1 cellular context compared by ENCODE assay signal in genomic region chr13:114281351-114282142, GRCh38.
TF ChIP-seq lines count a peak whose summit lies in the region.

TSS of gene UPF3A (plus strand) at chr13:114281601. CDS start at chr13:114281640, 39 bp downstream.

TF ChIP-seq in GM12878, 131 proteins besides CTCF, POLR2A, EP300 and RAD21 (continued from another document and continues in another):
- TF ChIP-seq STAT1 (conservative IDR thresholded peaks at IDR 0.05) = no peak; the same call in 1 of the 2 replicates
- no peak for TF ChIP-seq KDM1A (IDR thresholded peaks at IDR 0.05; ENCODE audit: borderline replicate concordance)
- no peak for TF ChIP-seq NRF1 (conservative IDR thresholded peaks at IDR 0.05; ENCODE audit: low read depth, low read length)
- peak; percentile 81 for TF ChIP-seq RUNX3 (IDR thresholded peaks at IDR 0.05; ENCODE audit: low read length)
- peak; percentile 95 for TF ChIP-seq GATAD2B (conservative IDR thresholded peaks at IDR 0.05; ENCODE audit: low read depth)
- no peak for TF ChIP-seq HCFC1 (IDR thresholded peaks at IDR 0.05; ENCODE audit: low read length)
- TF ChIP-seq CHD1 (IDR thresholded peaks at IDR 0.05; ENCODE audit: low read depth, low read length) = no peak
- TF ChIP-seq POLR2AphosphoS2 (IDR thresholded peaks at IDR 0.05; ENCODE audit: low read depth, low read length) = peak; percentile 69; the same call in 1 of the 2 replicates
- TF ChIP-seq NR2F1 (conservative IDR thresholded peaks at IDR 0.05) = peak; percentile 100
- TF ChIP-seq DPF2 (IDR thresholded peaks at IDR 0.05) = peak; percentile 87
- no peak for TF ChIP-seq NFYA (IDR thresholded peaks at IDR 0.05; ENCODE audit: borderline replicate concordance, low read depth, low read length)
- TF ChIP-seq, protein P1, sequence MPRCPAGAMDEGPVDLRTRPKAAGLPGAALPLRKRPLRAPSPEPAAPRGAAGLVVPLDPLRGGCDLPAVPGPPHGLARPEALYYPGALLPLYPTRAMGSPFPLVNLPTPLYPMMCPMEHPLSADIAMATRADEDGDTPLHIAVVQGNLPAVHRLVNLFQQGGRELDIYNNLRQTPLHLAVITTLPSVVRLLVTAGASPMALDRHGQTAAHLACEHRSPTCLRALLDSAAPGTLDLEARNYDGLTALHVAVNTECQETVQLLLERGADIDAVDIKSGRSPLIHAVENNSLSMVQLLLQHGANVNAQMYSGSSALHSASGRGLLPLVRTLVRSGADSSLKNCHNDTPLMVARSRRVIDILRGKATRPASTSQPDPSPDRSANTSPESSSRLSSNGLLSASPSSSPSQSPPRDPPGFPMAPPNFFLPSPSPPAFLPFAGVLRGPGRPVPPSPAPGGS (IDR thresholded peaks at IDR 0.05; ENCODE audit: borderline replicate concordance, insufficient read depth, low read depth, low read length, poor library complexity, severe bottlenecking) = peak; percentile 21
- no peak for TF ChIP-seq SMARCA5 (IDR thresholded peaks at IDR 0.05)
- TF ChIP-seq RAD51 (IDR thresholded peaks at IDR 0.05) = no peak
- TF ChIP-seq ZNF622 (IDR thresholded peaks at IDR 0.05) = no peak
- TF ChIP-seq CBFB (IDR thresholded peaks at IDR 0.05; ENCODE audit: low read depth) = no peak; the same call in none of the 2 replicates
- TF ChIP-seq BACH1 (IDR thresholded peaks at IDR 0.05; ENCODE audit: borderline replicate concordance) = peak; percentile 72
- TF ChIP-seq, protein P2, sequence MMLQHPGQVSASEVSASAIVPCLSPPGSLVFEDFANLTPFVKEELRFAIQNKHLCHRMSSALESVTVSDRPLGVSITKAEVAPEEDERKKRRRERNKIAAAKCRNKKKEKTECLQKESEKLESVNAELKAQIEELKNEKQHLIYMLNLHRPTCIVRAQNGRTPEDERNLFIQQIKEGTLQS (IDR thresholded peaks at IDR 0.05; ENCODE audit: borderline replicate concordance, extremely low read depth, low read depth, low read length) = no peak
- no peak for TF ChIP-seq ZZZ3 (IDR thresholded peaks at IDR 0.05; ENCODE audit: control insufficient read depth, insufficient read length, low read depth)
- TF ChIP-seq YY1 (IDR thresholded peaks at IDR 0.05; ENCODE audit: low read depth, low read length) = peak; percentile 81; the same call in 1 of the 2 replicates
- TF ChIP-seq ZSCAN29 (IDR thresholded peaks at IDR 0.05) = no peak; the same call in 1 of the 2 replicates
- no peak for TF ChIP-seq HDAC6 (IDR thresholded peaks at IDR 0.05; ENCODE audit: unreplicated experiment)
- TF ChIP-seq SUPT20H (IDR thresholded peaks at IDR 0.05; ENCODE audit: borderline replicate concordance, control insufficient read depth, low read depth, low read length) = no peak
- TF ChIP-seq HDGF (IDR thresholded peaks at IDR 0.05) = peak; percentile 47; the same call in 1 of the 2 replicates
- TF ChIP-seq, protein P3, sequence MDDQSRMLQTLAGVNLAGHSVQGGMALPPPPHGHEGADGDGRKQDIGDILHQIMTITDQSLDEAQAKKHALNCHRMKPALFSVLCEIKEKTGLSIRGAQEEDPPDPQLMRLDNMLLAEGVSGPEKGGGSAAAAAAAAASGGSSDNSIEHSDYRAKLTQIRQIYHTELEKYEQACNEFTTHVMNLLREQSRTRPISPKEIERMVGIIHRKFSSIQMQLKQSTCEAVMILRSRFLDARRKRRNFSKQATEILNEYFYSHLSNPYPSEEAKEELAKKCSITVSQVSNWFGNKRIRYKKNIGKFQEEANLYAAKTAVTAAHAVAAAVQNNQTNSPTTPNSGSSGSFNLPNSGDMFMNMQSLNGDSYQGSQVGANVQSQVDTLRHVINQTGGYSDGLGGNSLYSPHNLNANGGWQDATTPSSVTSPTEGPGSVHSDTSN (IDR thresholded peaks at IDR 0.05; ENCODE audit: insufficient replicate concordance, low read depth, low read length) = no peak
- TF ChIP-seq EED (IDR thresholded peaks at IDR 0.05; ENCODE audit: low read depth) = no peak
- no peak for TF ChIP-seq MTA2 (IDR thresholded peaks at IDR 0.05; ENCODE audit: low read depth)
- TF ChIP-seq HSF1 (IDR thresholded peaks at IDR 0.05; ENCODE audit: low read depth, low read length) = no peak
- TF ChIP-seq ZNF384 (IDR thresholded peaks at IDR 0.05; ENCODE audit: borderline replicate concordance, low read depth, low read length) = no peak
- TF ChIP-seq, protein P4, sequence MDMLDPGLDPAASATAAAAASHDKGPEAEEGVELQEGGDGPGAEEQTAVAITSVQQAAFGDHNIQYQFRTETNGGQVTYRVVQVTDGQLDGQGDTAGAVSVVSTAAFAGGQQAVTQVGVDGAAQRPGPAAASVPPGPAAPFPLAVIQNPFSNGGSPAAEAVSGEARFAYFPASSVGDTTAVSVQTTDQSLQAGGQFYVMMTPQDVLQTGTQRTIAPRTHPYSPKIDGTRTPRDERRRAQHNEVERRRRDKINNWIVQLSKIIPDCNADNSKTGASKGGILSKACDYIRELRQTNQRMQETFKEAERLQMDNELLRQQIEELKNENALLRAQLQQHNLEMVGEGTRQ (IDR thresholded peaks at IDR 0.05; ENCODE audit: borderline replicate concordance, low read depth, low read length) = no peak
- TF ChIP-seq NR2C2 (IDR thresholded peaks at IDR 0.05; ENCODE audit: borderline replicate concordance, control insufficient read depth, insufficient read length, low read depth) = no peak
- TF ChIP-seq IKZF2 (IDR thresholded peaks at IDR 0.05) = no peak
- TF ChIP-seq KAT2A (conservative IDR thresholded peaks at IDR 0.05; ENCODE audit: control insufficient read depth, low read depth, low read length) = no peak
- no peak for TF ChIP-seq FOXK2 (IDR thresholded peaks at IDR 0.05)
- no peak for TF ChIP-seq CHD4 (IDR thresholded peaks at IDR 0.05)
- peak; percentile 30; the same call in 1 of the 2 replicates for TF ChIP-seq RB1 (IDR thresholded peaks at IDR 0.05; ENCODE audit: borderline replicate concordance)
- no peak for TF ChIP-seq CREM (IDR thresholded peaks at IDR 0.05; ENCODE audit: low read depth)
- TF ChIP-seq IRF4 (IDR thresholded peaks at IDR 0.05; ENCODE audit: low read depth, low read length) = no peak
- no peak for TF ChIP-seq SMAD1 (IDR thresholded peaks at IDR 0.05; ENCODE audit: low read depth, partially characterized antibody)
- TF ChIP-seq NBN (IDR thresholded peaks at IDR 0.05) = no peak; the same call in 1 of the 2 replicates
- TF ChIP-seq, protein P5, sequence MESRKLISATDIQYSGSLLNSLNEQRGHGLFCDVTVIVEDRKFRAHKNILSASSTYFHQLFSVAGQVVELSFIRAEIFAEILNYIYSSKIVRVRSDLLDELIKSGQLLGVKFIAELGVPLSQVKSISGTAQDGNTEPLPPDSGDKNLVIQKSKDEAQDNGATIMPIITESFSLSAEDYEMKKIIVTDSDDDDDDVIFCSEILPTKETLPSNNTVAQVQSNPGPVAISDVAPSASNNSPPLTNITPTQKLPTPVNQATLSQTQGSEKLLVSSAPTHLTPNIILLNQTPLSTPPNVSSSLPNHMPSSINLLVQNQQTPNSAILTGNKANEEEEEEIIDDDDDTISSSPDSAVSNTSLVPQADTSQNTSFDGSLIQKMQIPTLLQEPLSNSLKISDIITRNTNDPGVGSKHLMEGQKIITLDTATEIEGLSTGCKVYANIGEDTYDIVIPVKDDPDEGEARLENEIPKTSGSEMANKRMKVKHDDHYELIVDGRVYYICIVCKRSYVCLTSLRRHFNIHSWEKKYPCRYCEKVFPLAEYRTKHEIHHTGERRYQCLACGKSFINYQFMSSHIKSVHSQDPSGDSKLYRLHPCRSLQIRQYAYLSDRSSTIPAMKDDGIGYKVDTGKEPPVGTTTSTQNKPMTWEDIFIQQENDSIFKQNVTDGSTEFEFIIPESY (IDR thresholded peaks at IDR 0.05) = no peak
- TF ChIP-seq FOXM1 (IDR thresholded peaks at IDR 0.05; ENCODE audit: low read depth, low read length) = no peak
- TF ChIP-seq GABPA (IDR thresholded peaks at IDR 0.05; ENCODE audit: low read depth) = no peak
- TF ChIP-seq SREBF2 (IDR thresholded peaks at IDR 0.05; ENCODE audit: low read length) = no peak
- TF ChIP-seq TARDBP (IDR thresholded peaks at IDR 0.05; ENCODE audit: borderline replicate concordance) = no peak
- TF ChIP-seq BHLHE40 (IDR thresholded peaks at IDR 0.05; ENCODE audit: borderline replicate concordance in 1 of 2, low read depth in 2 of 2, low read length in 1 of 2) = peak; percentile 20 to 83; a peak in 3 of 4 replicates
- TF ChIP-seq CREB1 (IDR thresholded peaks at IDR 0.05; ENCODE audit: low read depth) = no peak
- TF ChIP-seq SREBF1 (IDR thresholded peaks at IDR 0.05; ENCODE audit: low read length) = no peak
- TF ChIP-seq TBL1XR1 (IDR thresholded peaks at IDR 0.05; ENCODE audit: low read depth, low read length) = no peak
- TF ChIP-seq CBX5 (IDR thresholded peaks at IDR 0.05; ENCODE audit: low read depth) = no peak
- TF ChIP-seq MYB (IDR thresholded peaks at IDR 0.05; ENCODE audit: borderline replicate concordance, low read depth, low read length) = no peak
- no peak for TF ChIP-seq ESRRA (IDR thresholded peaks at IDR 0.05; ENCODE audit: low read length)
- TF ChIP-seq, protein P6, sequence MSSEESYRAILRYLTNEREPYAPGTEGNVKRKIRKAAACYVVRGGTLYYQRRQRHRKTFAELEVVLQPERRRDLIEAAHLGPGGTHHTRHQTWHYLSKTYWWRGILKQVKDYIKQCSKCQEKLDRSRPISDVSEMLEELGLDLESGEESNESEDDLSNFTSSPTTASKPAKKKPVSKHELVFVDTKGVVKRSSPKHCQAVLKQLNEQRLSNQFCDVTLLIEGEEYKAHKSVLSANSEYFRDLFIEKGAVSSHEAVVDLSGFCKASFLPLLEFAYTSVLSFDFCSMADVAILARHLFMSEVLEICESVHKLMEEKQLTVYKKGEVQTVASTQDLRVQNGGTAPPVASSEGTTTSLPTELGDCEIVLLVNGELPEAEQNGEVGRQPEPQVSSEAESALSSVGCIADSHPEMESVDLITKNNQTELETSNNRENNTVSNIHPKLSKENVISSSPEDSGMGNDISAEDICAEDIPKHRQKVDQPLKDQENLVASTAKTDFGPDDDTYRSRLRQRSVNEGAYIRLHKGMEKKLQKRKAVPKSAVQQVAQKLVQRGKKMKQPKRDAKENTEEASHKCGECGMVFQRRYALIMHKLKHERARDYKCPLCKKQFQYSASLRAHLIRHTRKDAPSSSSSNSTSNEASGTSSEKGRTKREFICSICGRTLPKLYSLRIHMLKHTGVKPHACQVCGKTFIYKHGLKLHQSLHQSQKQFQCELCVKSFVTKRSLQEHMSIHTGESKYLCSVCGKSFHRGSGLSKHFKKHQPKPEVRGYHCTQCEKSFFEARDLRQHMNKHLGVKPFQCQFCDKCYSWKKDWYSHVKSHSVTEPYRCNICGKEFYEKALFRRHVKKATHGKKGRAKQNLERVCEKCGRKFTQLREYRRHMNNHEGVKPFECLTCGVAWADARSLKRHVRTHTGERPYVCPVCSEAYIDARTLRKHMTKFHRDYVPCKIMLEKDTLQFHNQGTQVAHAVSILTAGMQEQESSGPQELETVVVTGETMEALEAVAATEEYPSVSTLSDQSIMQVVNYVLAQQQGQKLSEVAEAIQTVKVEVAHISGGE (CRISPR knock-in tag; IDR thresholded peaks at IDR 0.05) = no peak
- TF ChIP-seq USF1 (IDR thresholded peaks at IDR 0.05; ENCODE audit: borderline replicate concordance, extremely low read length, insufficient read depth, low read depth, low read length) = no peak
- no peak for TF ChIP-seq ETV6 (conservative IDR thresholded peaks at IDR 0.05 in 1 of 2, IDR thresholded peaks at IDR 0.05 in 1 of 2; ENCODE audit: borderline replicate concordance in 1 of 2, low read depth in 1 of 2)
- no peak for TF ChIP-seq EZH2 (IDR thresholded peaks at IDR 0.05; ENCODE audit: borderline replicate concordance, control insufficient read depth, low read depth, low read length)
- TF ChIP-seq SIN3A (IDR thresholded peaks at IDR 0.05; ENCODE audit: low read depth, low read length) = no peak
- TF ChIP-seq, protein P7, sequence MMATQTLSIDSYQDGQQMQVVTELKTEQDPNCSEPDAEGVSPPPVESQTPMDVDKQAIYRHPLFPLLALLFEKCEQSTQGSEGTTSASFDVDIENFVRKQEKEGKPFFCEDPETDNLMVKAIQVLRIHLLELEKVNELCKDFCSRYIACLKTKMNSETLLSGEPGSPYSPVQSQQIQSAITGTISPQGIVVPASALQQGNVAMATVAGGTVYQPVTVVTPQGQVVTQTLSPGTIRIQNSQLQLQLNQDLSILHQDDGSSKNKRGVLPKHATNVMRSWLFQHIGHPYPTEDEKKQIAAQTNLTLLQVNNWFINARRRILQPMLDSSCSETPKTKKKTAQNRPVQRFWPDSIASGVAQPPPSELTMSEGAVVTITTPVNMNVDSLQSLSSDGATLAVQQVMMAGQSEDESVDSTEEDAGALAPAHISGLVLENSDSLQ (IDR thresholded peaks at IDR 0.05) = no peak
- peak; percentile 57 for TF ChIP-seq ASH2L (IDR thresholded peaks at IDR 0.05; ENCODE audit: borderline replicate concordance, low read depth)
- TF ChIP-seq E2F8 (IDR thresholded peaks at IDR 0.05; ENCODE audit: low read depth, partially characterized antibody) = no peak
